21 cellular contexts compared by ENCODE assay signal in the genomic region with DNA sequence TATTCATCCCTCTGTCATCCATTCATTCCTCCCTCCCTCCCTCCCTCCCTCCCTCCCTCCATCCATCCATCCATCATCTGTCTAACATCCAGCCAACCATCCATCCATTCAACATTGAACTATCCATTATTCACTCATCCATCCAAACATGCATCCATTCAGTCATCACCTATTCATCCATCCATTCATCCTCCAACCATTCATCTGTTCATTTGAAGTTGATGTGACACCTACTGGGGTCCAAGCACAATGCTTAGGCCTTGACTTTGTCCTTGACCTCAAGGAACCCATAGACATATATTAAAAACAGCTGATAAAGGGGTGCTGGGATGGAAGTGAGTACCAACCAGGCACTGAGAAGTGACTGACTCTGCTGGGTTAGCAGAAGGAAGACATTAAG. TPM values are rescaled to one million over a fixed set of nuclear protein-coding genes. Genes with fewer than 3 reads are reported as not detected.
DNase-seq lines count a peak whose midpoint lies in the region; ATAC-seq and TF ChIP-seq lines count a peak whose summit lies in the region.
"Had no signal": no experiment of that assay in that cellular context is flagged by ENCODE, and none has a peak within 500 bp of the region (broad histone marks: within the 10 kb centered on the region; RNA-seq: fewer than 3 reads in every experiment).

No MANE protein-coding gene starts in this region.

- ATAC-seq in naive thymus-derived CD4-positive, alpha-beta T cell, result no peak
- ATAC-seq in GM21360 (IDR thresholded peaks at IDR 0.05; ENCODE audit: unreplicated experiment) (no peak), upper lobe of right lung (no peak)

- TF ChIP-seq POLR2A in adrenal gland (IDR thresholded peaks at IDR 0.05), result no peak

- DNase-seq in activated naive CD4-positive, alpha-beta T cell treated with Interleukin-2 at 50 U/mL for 16 hours, result no peak
- DNase-seq in activated T-helper 1 cell treated with anti-CD3 and anti-CD28 coated beads, Interleukin-12 subunit alpha, Interleukin-12 subunit beta, Interleukin-2, Interleukin-4 antibody, amounts not matched to agents 30 ng/mL and 10 ng/mL and 1 ng/mL, durations not matched to agents 14 hours and 24 hours and 36 hours (ENCODE audit: low spot score), result no peak
- no peak for DNase-seq in naive thymus-derived CD4-positive, alpha-beta T cell
- DNase-seq in ascending aorta (ENCODE audit: low spot score in 2 of 2) (no peak), upper lobe of right lung (no peak), adrenal gland (no peak)
- DNase-seq: CD4-positive, alpha-beta memory T cell; COR-L47; GOT3; HCEC 1CT; MV-4-11; NCI-H1105; NCI-H1436 treated with DMSO at 0.1 percent for 48 hours; NCI-H187 treated with DMSO at 0.1 percent for 48 hours; NCI-H2171 treated with DMSO at 0.1 percent for 48 hours; NCI-H524 treated with DMSO at 0.1 percent for 48 hours; NCI-H82; NK-92 treated with Interleukin-12 subunit alpha and Interleukin-12 subunit beta, amount 100 ng/mL, for 24 hours; SHP77 had no signal

- no peak overlapping the region for H3K4me3 Mint-ChIP-seq in activated naive CD4-positive, alpha-beta T cell treated with anti-CD3 and anti-CD28 coated beads, Interleukin-2, amount 50 U/mL, for 24 hours
- H3K4me3 Mint-ChIP-seq in activated T-helper 1 cell treated with anti-CD3 and anti-CD28 coated beads, Interleukin-12 subunit alpha, Interleukin-12 subunit beta, Interleukin-2, Interleukin-4 antibody, amounts not matched to agents 30 ng/mL and 10 ng/mL and 1 ng/mL, durations not matched to agents 14 hours and 24 hours and 36 hours, result no peak overlapping the region
- H3K4me3 Mint-ChIP-seq in naive thymus-derived CD4-positive, alpha-beta T cell, result no peak overlapping the region
- H3K4me3 Mint-ChIP-seq: CD4-positive, alpha-beta memory T cell had no signal

- no peaks in the 10 kb centered on the region for H3K9me3 Mint-ChIP-seq in activated naive CD4-positive, alpha-beta T cell treated with anti-CD3 and anti-CD28 coated beads, Interleukin-2, amount 50 U/mL, for 24 hours
- no peaks in the 10 kb centered on the region for H3K9me3 Mint-ChIP-seq in activated T-helper 1 cell treated with anti-CD3 and anti-CD28 coated beads, Interleukin-12 subunit alpha, Interleukin-12 subunit beta, Interleukin-2, Interleukin-4 antibody, amounts not matched to agents 30 ng/mL and 10 ng/mL and 1 ng/mL, durations not matched to agents 14 hours and 24 hours and 36 hours
- no peaks in the 10 kb centered on the region for H3K9me3 Mint-ChIP-seq in naive thymus-derived CD4-positive, alpha-beta T cell

- POLR2A ChIA-PET in naive thymus-derived CD4-positive, alpha-beta T cell (lab: Charles Lee), result interaction anchor here (1.6 kb wide), 1 partner anchor 9 kb away, joined by 5 read pairs; no protein-coding TSS in a partner anchor

- H3K9me3 ChIP-seq in naive thymus-derived CD4-positive, alpha-beta T cell (ENCODE audit: control insufficient read depth in 2 of 3, low read length in 3 of 3), result no peaks in the 10 kb centered on the region
- no peaks in the 10 kb centered on the region for H3K9me3 ChIP-seq in ascending aorta
- no peaks in the 10 kb centered on the region for H3K9me3 ChIP-seq in upper lobe of right lung
- H3K9me3 ChIP-seq in adrenal gland (replicated peaks in 1 of 3), result no peaks in the 10 kb centered on the region

- peaks cover 59% of the 10 kb centered on the region for H3K4me1 Mint-ChIP-seq in activated naive CD4-positive, alpha-beta T cell treated with anti-CD3 and anti-CD28 coated beads, Interleukin-2, amount 50 U/mL, for 24 hours
- peaks cover 20% of the 10 kb centered on the region for H3K4me1 Mint-ChIP-seq in activated T-helper 1 cell treated with anti-CD3 and anti-CD28 coated beads, Interleukin-12 subunit alpha, Interleukin-12 subunit beta, Interleukin-2, Interleukin-4 antibody, amounts not matched to agents 30 ng/mL and 10 ng/mL and 1 ng/mL, durations not matched to agents 14 hours and 24 hours and 36 hours (ENCODE audit: low read depth)
- H3K4me1 Mint-ChIP-seq in naive thymus-derived CD4-positive, alpha-beta T cell, result peaks cover 11 to 70% (median 56%) of the 10 kb centered on the region in 7 donors

- no peaks in the 10 kb centered on the region for H3K27me3 Mint-ChIP-seq in activated naive CD4-positive, alpha-beta T cell treated with anti-CD3 and anti-CD28 coated beads, Interleukin-2, amount 50 U/mL, for 24 hours
- H3K27me3 Mint-ChIP-seq in activated T-helper 1 cell treated with anti-CD3 and anti-CD28 coated beads, Interleukin-12 subunit alpha, Interleukin-12 subunit beta, Interleukin-2, Interleukin-4 antibody, amounts not matched to agents 30 ng/mL and 10 ng/mL and 1 ng/mL, durations not matched to agents 14 hours and 24 hours and 36 hours (ENCODE audit: insufficient read depth), result no peaks in the 10 kb centered on the region
- H3K27me3 Mint-ChIP-seq in naive thymus-derived CD4-positive, alpha-beta T cell, result no peaks in the 10 kb centered on the region
- H3K27me3 Mint-ChIP-seq: CD4-positive, alpha-beta memory T cell had no signal

- peaks cover 0 to 17% (median 0%) of the 10 kb centered on the region in 3 experiments for H3K36me3 ChIP-seq in naive thymus-derived CD4-positive, alpha-beta T cell (ENCODE audit: control insufficient read depth in 2 of 3, insufficient read depth in 3 of 3, low read length in 3 of 3)
- no peaks in the 10 kb centered on the region for H3K36me3 ChIP-seq in ascending aorta
- H3K36me3 ChIP-seq in upper lobe of right lung, result no peaks in the 10 kb centered on the region
- H3K36me3 ChIP-seq in adrenal gland (replicated peaks in 1 of 2), result no peaks in the 10 kb centered on the region

- H3K4me1 ChIP-seq in naive thymus-derived CD4-positive, alpha-beta T cell (ENCODE audit: control insufficient read depth in 2 of 2, insufficient read depth in 2 of 2, low read length in 2 of 2), result peaks cover 0 to 3% of the 10 kb centered on the region in 2 donors
- H3K4me1 ChIP-seq in ascending aorta (peaks cover 16 to 35% of the 10 kb centered on the region in 2 donors), upper lobe of right lung (peaks cover 8% of the 10 kb centered on the region), adrenal gland (replicated peaks in 1 of 2) (peaks cover 0 to 29% of the 10 kb centered on the region in 2 donors)

- no peaks in the 10 kb centered on the region for H3K27me3 ChIP-seq in naive thymus-derived CD4-positive, alpha-beta T cell (ENCODE audit: control insufficient read depth in 2 of 2, insufficient read depth in 2 of 2, low read length in 2 of 2)
- H3K27me3 ChIP-seq in ascending aorta (no peaks in the 10 kb centered on the region), upper lobe of right lung (no peaks in the 10 kb centered on the region), adrenal gland (no peaks in the 10 kb centered on the region)

- peak overlapping the region; percentile 1 for H3K27ac Mint-ChIP-seq in activated naive CD4-positive, alpha-beta T cell treated with anti-CD3 and anti-CD28 coated beads, Interleukin-2, amount 50 U/mL, for 24 hours
- peak overlapping the region; percentile 32 for H3K27ac Mint-ChIP-seq in activated T-helper 1 cell treated with anti-CD3 and anti-CD28 coated beads, Interleukin-12 subunit alpha, Interleukin-12 subunit beta, Interleukin-2, Interleukin-4 antibody, amounts not matched to agents 30 ng/mL and 10 ng/mL and 1 ng/mL, durations not matched to agents 14 hours and 24 hours and 36 hours
- H3K27ac Mint-ChIP-seq in naive thymus-derived CD4-positive, alpha-beta T cell, result peak overlapping the region in 7 of 9 donors; percentile 0 to 36 (median 16)

- TF ChIP-seq CTCF in ascending aorta (IDR thresholded peaks at IDR 0.05) (no peak), upper lobe of right lung (IDR thresholded peaks at IDR 0.05) (no peak), adrenal gland (IDR thresholded peaks at IDR 0.05) (no peak)

- H3K27ac ChIP-seq in naive thymus-derived CD4-positive, alpha-beta T cell (ENCODE audit: low read depth, low read length), result no peak overlapping the region
- H3K27ac ChIP-seq in ascending aorta, result peak overlapping the region in 1 of 2 donors; percentile 60
- H3K27ac ChIP-seq in upper lobe of right lung, result no peak overlapping the region
- H3K27ac ChIP-seq in adrenal gland, result no peak overlapping the region

- H3K4me3 ChIP-seq in naive thymus-derived CD4-positive, alpha-beta T cell (ENCODE audit: low read length), result no peak overlapping the region
- H3K4me3 ChIP-seq in ascending aorta (no peak overlapping the region), upper lobe of right lung (no peak overlapping the region), adrenal gland (no peak overlapping the region)

- H3K36me3 Mint-ChIP-seq in activated naive CD4-positive, alpha-beta T cell treated with anti-CD3 and anti-CD28 coated beads, Interleukin-2, amount 50 U/mL, for 24 hours, result peaks cover 9% of the 10 kb centered on the region
- H3K36me3 Mint-ChIP-seq in activated T-helper 1 cell treated with anti-CD3 and anti-CD28 coated beads, Interleukin-12 subunit alpha, Interleukin-12 subunit beta, Interleukin-2, Interleukin-4 antibody, amounts not matched to agents 30 ng/mL and 10 ng/mL and 1 ng/mL, durations not matched to agents 14 hours and 24 hours and 36 hours (ENCODE audit: low read depth), result peaks cover 23% of the 10 kb centered on the region
- peaks cover 3 to 48% (median 10%) of the 10 kb centered on the region in 5 donors for H3K36me3 Mint-ChIP-seq in naive thymus-derived CD4-positive, alpha-beta T cell

- intact Hi-C loops in activated T-helper 1 cell treated with anti-CD3 and anti-CD28 coated beads, Interleukin-12 subunit alpha, Interleukin-12 subunit beta, Interleukin-2, Interleukin-4 antibody, amounts not matched to agents 30 ng/mL and 10 ng/mL and 1 ng/mL, durations not matched to agents 14 hours and 24 hours and 36 hours (cut with micrococcal nuclease), result no loop called here
- intact Hi-C loops in naive thymus-derived CD4-positive, alpha-beta T cell (cut with micrococcal nuclease), result no loop called here
- intact Hi-C loops in ascending aorta (cut with DNase I), result no loop called here
- intact Hi-C loops in upper lobe of right lung (cut with DNase I), result no loop called here
- intact Hi-C loops in adrenal gland (cut with DNase I), result no loop called here

- CTCF ChIA-PET in naive thymus-derived CD4-positive, alpha-beta T cell (lab: Charles Lee), result interaction anchor here (1.2 to 1.3 kb wide), 2 partner anchors 11 to 43 kb away, joined by 3 read pairs; no protein-coding TSS in a partner anchor

RNA-seq across cellular contexts. Expression of a gene that starts 26.6 kb away (rescaled TPM):
- total RNA-seq in activated T-helper 1 cell treated with anti-CD3 and anti-CD28 coated beads, Interleukin-12 subunit alpha, Interleukin-12 subunit beta, Interleukin-2, Interleukin-4 antibody, amounts not matched to agents 30 ng/mL and 10 ng/mL and 1 ng/mL, durations not matched to agents 14 hours and 24 hours and 36 hours, result 56.8 and 62.0 TPM in 2 replicates
- 100 to 1,000 TPM in 1 of 5 experiments, 10 to 100 TPM in 4; 56.2 to 103 (median 94.3) TPM for total RNA-seq in naive thymus-derived CD4-positive, alpha-beta T cell
- polyA plus RNA-seq in naive thymus-derived CD4-positive, alpha-beta T cell, result 10 to 100 TPM in 1 of 2 donors, 1 to 10 TPM in 1; 6.1 to 19.1 TPM
- 216 TPM for total RNA-seq in ascending aorta
- total RNA-seq in upper lobe of right lung, result 78.3 TPM
- total RNA-seq in adrenal gland, result 10 to 100 TPM; 37.4 to 64.3 (median 50.6) TPM
- 10 to 100 TPM; 18.7 to 26.5 (median 23.7) TPM for polyA plus RNA-seq in adrenal gland
